Comparison of ENCODE assay signal across 1 cellular context in the genomic region with DNA sequence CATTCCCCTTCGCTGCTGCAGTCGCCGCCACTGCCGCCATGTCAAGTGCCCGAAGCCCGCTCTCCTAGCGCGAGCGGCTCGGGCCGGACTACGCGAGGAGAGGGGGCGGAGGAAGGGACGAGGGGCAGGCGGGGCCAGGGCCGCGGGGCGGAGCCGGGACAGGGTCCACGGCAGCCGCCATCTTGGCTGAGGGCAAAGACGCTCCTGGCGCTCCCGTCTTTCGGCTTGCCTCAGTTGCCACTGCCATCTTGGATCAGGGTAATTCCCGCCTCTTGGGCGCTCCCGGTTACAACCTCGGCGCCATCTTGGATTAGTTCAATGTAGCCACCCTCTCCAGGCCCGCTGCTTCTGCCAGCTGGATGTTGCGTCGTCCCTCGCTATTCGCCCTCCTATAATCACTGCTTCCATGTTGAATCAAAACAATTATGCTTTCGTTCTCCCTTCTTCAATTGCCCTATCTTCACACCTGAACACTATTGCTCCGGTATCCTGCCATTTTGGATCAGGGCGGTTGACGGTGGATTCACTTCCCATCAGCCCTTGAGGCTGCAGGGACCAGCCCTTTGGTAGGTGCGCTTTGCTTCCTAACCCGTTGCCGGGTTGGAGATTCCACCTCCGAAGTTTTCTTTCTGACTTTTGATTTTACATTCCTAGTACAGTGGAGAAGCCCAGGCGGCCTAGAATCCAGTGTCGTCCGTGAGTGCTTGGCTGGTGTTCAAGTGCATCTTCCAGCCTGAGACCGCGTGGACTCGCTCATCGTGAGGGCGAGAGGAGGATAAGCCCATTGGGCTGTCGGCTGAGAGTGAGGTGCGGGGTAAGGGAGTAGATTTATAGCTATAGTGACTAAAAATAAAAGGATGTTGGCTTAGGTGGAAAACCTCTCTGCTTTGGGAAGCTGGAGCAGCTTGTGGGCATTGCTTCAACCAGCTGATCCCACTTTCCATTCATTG.
TF ChIP-seq lines count a peak whose summit lies in the region.

A gene with protein sequence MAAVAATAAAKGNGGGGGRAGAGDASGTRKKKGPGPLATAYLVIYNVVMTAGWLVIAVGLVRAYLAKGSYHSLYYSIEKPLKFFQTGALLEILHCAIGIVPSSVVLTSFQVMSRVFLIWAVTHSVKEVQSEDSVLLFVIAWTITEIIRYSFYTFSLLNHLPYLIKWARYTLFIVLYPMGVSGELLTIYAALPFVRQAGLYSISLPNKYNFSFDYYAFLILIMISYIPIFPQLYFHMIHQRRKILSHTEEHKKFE (minus strand): TSS at position 66 of the 950 bp plus-strand sequence. CDS start 26 bp downstream, at position 40.

TF ChIP-seq in HepG2, 621 proteins besides CTCF, POLR2A, EP300 and RAD21 (continued from another document and continues in another):
- TF ChIP-seq RNF2 (conservative IDR thresholded peaks at IDR 0.05; ENCODE audit: low read depth) (no peak), RFX3 (CRISPR knock-in tag; IDR thresholded peaks at IDR 0.05) (no peak), ZNF546 (CRISPR knock-in tag; conservative IDR thresholded peaks at IDR 0.05) (no peak), HIVEP1 (CRISPR knock-in tag; IDR thresholded peaks at IDR 0.05) (peak; percentile 78; the same call in 1 of the 2 replicates), SRF (IDR thresholded peaks at IDR 0.05; ENCODE audit: low read depth, low read length) (no peak), ZKSCAN8 (CRISPR knock-in tag; IDR thresholded peaks at IDR 0.05; ENCODE audit: borderline replicate concordance) (no peak), ZNF280B (CRISPR knock-in tag; IDR thresholded peaks at IDR 0.05; ENCODE audit: borderline replicate concordance) (no peak), GPN1 (CRISPR knock-in tag; IDR thresholded peaks at IDR 0.05; ENCODE audit: borderline replicate concordance) (no peak), SP2 (CRISPR knock-in tag; IDR thresholded peaks at IDR 0.05) (no peak), MED13 (CRISPR knock-in tag; IDR thresholded peaks at IDR 0.05) (0 out of 2 replicates have a peak, but pooled peaks have one; percentile 45), ZBTB37 (CRISPR knock-in tag; IDR thresholded peaks at IDR 0.05) (0 out of 2 replicates have a peak, but pooled peaks have one; percentile 12), ZNF773 (CRISPR knock-in tag; IDR thresholded peaks at IDR 0.05; ENCODE audit: borderline replicate concordance) (no peak), DBP (CRISPR knock-in tag; IDR thresholded peaks at IDR 0.05; ENCODE audit: not compliant biosample characterization) (no peak), SMYD3 (CRISPR knock-in tag; IDR thresholded peaks at IDR 0.05) (no peak), ASH2L (IDR thresholded peaks at IDR 0.05; ENCODE audit: insufficient read length, low read depth, low read length) (peak; percentile 44), XRCC5 (optimal IDR thresholded peaks at IDR 0.05; ENCODE audit: low read length) (no peak), HOXD1 (CRISPR knock-in tag; IDR thresholded peaks at IDR 0.05) (peak; percentile 53; the same call in 1 of the 2 replicates), CEBPB (IDR thresholded peaks at IDR 0.05; ENCODE audit: borderline replicate concordance, low read depth, low read length) (no peak), HDAC2 (CRISPR knock-in tag; IDR thresholded peaks at IDR 0.05) (peak; percentile 28; the same call in 1 of the 2 replicates), NR2F1 (CRISPR knock-in tag; IDR thresholded peaks at IDR 0.05) (no peak), ZNF253 (CRISPR knock-in tag; IDR thresholded peaks at IDR 0.05; ENCODE audit: borderline replicate concordance) (no peak), ZNF317 (CRISPR knock-in tag; IDR thresholded peaks at IDR 0.05) (peak; percentile 80; the same call in 1 of the 2 replicates), TCF7 (IDR thresholded peaks at IDR 0.05; ENCODE audit: low read depth) (no peak), ZNF652 (CRISPR knock-in tag; IDR thresholded peaks at IDR 0.05; ENCODE audit: borderline replicate concordance, low read depth) (no peak), KDM3A (CRISPR knock-in tag; IDR thresholded peaks at IDR 0.05; ENCODE audit: low read depth) (peak; percentile 72; the same call in 1 of the 2 replicates), HOXA5 (CRISPR knock-in tag; IDR thresholded peaks at IDR 0.05) (peak; percentile 39; the same call in 1 of the 2 replicates), ZNF543 (CRISPR knock-in tag; IDR thresholded peaks at IDR 0.05) (peak; percentile 24; the same call in 1 of the 2 replicates), HMGA1 (CRISPR knock-in tag; conservative IDR thresholded peaks at IDR 0.05) (no peak), ZNF724P (CRISPR knock-in tag; IDR thresholded peaks at IDR 0.05; ENCODE audit: borderline replicate concordance) (no peak; the same call in 1 of the 2 replicates), ZNF574 (CRISPR knock-in tag; IDR thresholded peaks at IDR 0.05) (peak; percentile 84), CAMTA2 (CRISPR knock-in tag; IDR thresholded peaks at IDR 0.05; ENCODE audit: borderline replicate concordance) (no peak), ZNF782 (CRISPR knock-in tag; IDR thresholded peaks at IDR 0.05; ENCODE audit: borderline replicate concordance) (no peak; the same call in 1 of the 2 replicates), GMEB2 (CRISPR knock-in tag; IDR thresholded peaks at IDR 0.05; ENCODE audit: low read depth) (no peak)
- TF ChIP-seq, protein P1, sequence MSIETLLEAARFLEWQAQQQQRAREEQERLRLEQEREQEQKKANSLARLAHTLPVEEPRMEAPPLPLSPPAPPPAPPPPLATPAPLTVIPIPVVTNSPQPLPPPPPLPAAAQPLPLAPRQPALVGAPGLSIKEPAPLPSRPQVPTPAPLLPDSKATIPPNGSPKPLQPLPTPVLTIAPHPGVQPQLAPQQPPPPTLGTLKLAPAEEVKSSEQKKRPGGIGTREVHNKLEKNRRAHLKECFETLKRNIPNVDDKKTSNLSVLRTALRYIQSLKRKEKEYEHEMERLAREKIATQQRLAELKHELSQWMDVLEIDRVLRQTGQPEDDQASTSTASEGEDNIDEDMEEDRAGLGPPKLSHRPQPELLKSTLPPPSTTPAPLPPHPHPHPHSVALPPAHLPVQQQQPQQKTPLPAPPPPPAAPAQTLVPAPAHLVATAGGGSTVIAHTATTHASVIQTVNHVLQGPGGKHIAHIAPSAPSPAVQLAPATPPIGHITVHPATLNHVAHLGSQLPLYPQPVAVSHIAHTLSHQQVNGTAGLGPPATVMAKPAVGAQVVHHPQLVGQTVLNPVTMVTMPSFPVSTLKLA (IDR thresholded peaks at IDR 0.05) = 0 out of 2 replicates have a peak, but pooled peaks have one; percentile 14
- TF ChIP-seq, protein P2, sequence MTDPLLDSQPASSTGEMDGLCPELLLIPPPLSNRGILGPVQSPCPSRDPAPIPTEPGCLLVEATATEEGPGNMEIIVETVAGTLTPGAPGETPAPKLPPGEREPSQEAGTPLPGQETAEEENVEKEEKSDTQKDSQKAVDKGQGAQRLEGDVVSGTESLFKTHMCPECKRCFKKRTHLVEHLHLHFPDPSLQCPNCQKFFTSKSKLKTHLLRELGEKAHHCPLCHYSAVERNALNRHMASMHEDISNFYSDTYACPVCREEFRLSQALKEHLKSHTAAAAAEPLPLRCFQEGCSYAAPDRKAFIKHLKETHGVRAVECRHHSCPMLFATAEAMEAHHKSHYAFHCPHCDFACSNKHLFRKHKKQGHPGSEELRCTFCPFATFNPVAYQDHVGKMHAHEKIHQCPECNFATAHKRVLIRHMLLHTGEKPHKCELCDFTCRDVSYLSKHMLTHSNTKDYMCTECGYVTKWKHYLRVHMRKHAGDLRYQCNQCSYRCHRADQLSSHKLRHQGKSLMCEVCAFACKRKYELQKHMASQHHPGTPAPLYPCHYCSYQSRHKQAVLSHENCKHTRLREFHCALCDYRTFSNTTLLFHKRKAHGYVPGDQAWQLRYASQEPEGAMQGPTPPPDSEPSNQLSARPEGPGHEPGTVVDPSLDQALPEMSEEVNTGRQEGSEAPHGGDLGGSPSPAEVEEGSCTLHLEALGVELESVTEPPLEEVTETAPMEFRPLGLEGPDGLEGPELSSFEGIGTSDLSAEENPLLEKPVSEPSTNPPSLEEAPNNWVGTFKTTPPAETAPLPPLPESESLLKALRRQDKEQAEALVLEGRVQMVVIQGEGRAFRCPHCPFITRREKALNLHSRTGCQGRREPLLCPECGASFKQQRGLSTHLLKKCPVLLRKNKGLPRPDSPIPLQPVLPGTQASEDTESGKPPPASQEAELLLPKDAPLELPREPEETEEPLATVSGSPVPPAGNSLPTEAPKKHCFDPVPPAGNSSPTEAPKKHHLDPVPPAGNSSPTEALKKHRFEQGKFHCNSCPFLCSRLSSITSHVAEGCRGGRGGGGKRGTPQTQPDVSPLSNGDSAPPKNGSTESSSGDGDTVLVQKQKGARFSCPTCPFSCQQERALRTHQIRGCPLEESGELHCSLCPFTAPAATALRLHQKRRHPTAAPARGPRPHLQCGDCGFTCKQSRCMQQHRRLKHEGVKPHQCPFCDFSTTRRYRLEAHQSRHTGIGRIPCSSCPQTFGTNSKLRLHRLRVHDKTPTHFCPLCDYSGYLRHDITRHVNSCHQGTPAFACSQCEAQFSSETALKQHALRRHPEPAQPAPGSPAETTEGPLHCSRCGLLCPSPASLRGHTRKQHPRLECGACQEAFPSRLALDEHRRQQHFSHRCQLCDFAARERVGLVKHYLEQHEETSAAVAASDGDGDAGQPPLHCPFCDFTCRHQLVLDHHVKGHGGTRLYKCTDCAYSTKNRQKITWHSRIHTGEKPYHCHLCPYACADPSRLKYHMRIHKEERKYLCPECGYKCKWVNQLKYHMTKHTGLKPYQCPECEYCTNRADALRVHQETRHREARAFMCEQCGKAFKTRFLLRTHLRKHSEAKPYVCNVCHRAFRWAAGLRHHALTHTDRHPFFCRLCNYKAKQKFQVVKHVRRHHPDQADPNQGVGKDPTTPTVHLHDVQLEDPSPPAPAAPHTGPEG (CRISPR knock-in tag; IDR thresholded peaks at IDR 0.05) = no peak
- TF ChIP-seq, protein P3, sequence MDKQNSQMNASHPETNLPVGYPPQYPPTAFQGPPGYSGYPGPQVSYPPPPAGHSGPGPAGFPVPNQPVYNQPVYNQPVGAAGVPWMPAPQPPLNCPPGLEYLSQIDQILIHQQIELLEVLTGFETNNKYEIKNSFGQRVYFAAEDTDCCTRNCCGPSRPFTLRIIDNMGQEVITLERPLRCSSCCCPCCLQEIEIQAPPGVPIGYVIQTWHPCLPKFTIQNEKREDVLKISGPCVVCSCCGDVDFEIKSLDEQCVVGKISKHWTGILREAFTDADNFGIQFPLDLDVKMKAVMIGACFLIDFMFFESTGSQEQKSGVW (CRISPR knock-in tag; IDR thresholded peaks at IDR 0.05; ENCODE audit: borderline replicate concordance) = no peak
